In genomic region chr7:101164071-101164840, GRCh38 we compare ENCODE assay signal across 8 cellular contexts. TPM values are rescaled to one million over a fixed set of nuclear protein-coding genes. Genes with fewer than 3 reads are reported as not detected.
DNase-seq lines count a peak whose midpoint lies in the region; ATAC-seq and TF ChIP-seq lines count a peak whose summit lies in the region.

No MANE protein-coding gene starts in this region.

- TF ChIP-seq RAD21 in IMR-90 (IDR thresholded peaks at IDR 0.05; ENCODE audit: low read length) = no peak

- no peak for DNase-seq in CD4-positive, CD25-positive, alpha-beta regulatory T cell
- peak; percentile 65 for DNase-seq in IMR-90
- peak in 3 of 4 donors; percentile 28 to 46 (median 35) for DNase-seq in body of pancreas
- DNase-seq in left kidney (ENCODE audit: low read depth, low spot score) = peak; percentile 86
- no peak for DNase-seq in pons (ENCODE audit: low spot score)
- DNase-seq in activated CD8-positive, alpha-beta memory T cell treated with anti-CD3 and anti-CD28 coated beads for 24 hours = no peak
- no peak for DNase-seq in NCI-H2107 (lab: John Stamatoyannopoulos, UW)
- DNase-seq in activated CD8-positive, alpha-beta memory T cell treated with anti-CD3 and anti-CD28 coated beads, Interleukin-2, amount 10 ng/mL, durations not matched to agents 7 days and 5 days = no peak

- H3K27ac ChIP-seq in CD4-positive, CD25-positive, alpha-beta regulatory T cell (ENCODE audit: insufficient read depth, low read length, poor library complexity, severe bottlenecking) = no peak overlapping the region
- H3K27ac ChIP-seq in IMR-90 (ENCODE audit: insufficient read depth, low read length) (no peak overlapping the region), body of pancreas (no peak overlapping the region)

- peaks cover 39% of the 10 kb centered on the region for H3K4me1 ChIP-seq in CD4-positive, CD25-positive, alpha-beta regulatory T cell (ENCODE audit: control insufficient read depth, insufficient read depth, low read length, poor library complexity, severe bottlenecking)
- H3K4me1 ChIP-seq in IMR-90 (ENCODE audit: control insufficient read depth, insufficient read depth, low read length) = peaks cover 17% of the 10 kb centered on the region
- peaks cover 39% of the 10 kb centered on the region for H3K4me1 ChIP-seq in body of pancreas

- H3K79me1 ChIP-seq in IMR-90 (ENCODE audit: low read depth in 1 of 2, low read length in 2 of 2) = peaks cover 0 to 9% of the 10 kb centered on the region in 2 experiments; a peak in 1 of 4 replicates

- H2BK5ac ChIP-seq in IMR-90 (ENCODE audit: low read depth, low read length, poor library complexity, severe bottlenecking) = no peak overlapping the region

- 2% methylated on average over 29 of the region's 75 CpGs; no CpG with 5 or more reads in 1 of the 2 experiments for WGBS in IMR-90 (ENCODE audit: extremely low coverage in 2 of 2, insufficient read length in 1 of 2), 2 experiments
- 0 to 2% methylated on average over 2 to 75 of the region's 75 CpGs for WGBS in body of pancreas, 2 donors

- H3K23ac ChIP-seq in IMR-90 (ENCODE audit: low read depth, low read length) = no peak overlapping the region

- peak overlapping the region; percentile 82 for H3K4me2 ChIP-seq in IMR-90 (ENCODE audit: low read depth, low read length)

- no peak for TF ChIP-seq CTCF in IMR-90 (conservative IDR thresholded peaks at IDR 0.05; ENCODE audit: low read depth, low read length)
- no peak for TF ChIP-seq CTCF in body of pancreas (IDR thresholded peaks at IDR 0.05)

- H3K9me3 ChIP-seq in CD4-positive, CD25-positive, alpha-beta regulatory T cell (ENCODE audit: control insufficient read depth in 2 of 2, low read length in 2 of 2) = no peaks in the 10 kb centered on the region
- H3K9me3 ChIP-seq in IMR-90 (ENCODE audit: control insufficient read depth, insufficient read depth, low read length) = no peaks in the 10 kb centered on the region
- no peaks in the 10 kb centered on the region for H3K9me3 ChIP-seq in body of pancreas

- no peak overlapping the region for H2AFZ ChIP-seq in IMR-90 (replicated peaks; ENCODE audit: low read length, poor library complexity)

- peaks cover 4% of the 10 kb centered on the region for H3K36me3 Mint-ChIP-seq in CD4-positive, CD25-positive, alpha-beta regulatory T cell
- peaks cover 7% of the 10 kb centered on the region for H3K36me3 Mint-ChIP-seq in activated CD8-positive, alpha-beta memory T cell treated with anti-CD3 and anti-CD28 coated beads, Interleukin-2, amount 10 ng/mL, durations not matched to agents 7 days and 5 days

- no peak overlapping the region for H3K9ac ChIP-seq in IMR-90 (ENCODE audit: low read depth, low read length)

- in situ Hi-C loops in IMR-90 (cut with MboI; ENCODE audit: low sequenced_read_pairs) = no loop called here

- peak overlapping the region in 1 of 3 donors; percentile 60 for H3K27ac Mint-ChIP-seq in CD4-positive, CD25-positive, alpha-beta regulatory T cell
- no peak overlapping the region for H3K27ac Mint-ChIP-seq in activated CD8-positive, alpha-beta memory T cell treated with anti-CD3 and anti-CD28 coated beads, Interleukin-2, amount 10 ng/mL, durations not matched to agents 7 days and 5 days

- H2BK15ac ChIP-seq in IMR-90 (ENCODE audit: low read depth, low read length) = no peak overlapping the region

- intact Hi-C loops in IMR-90 (cut with micrococcal nuclease) = no loop called here
- intact Hi-C loops in body of pancreas (cut with DNase I) = no loop called here

- H3K27me3 ChIP-seq in CD4-positive, CD25-positive, alpha-beta regulatory T cell (ENCODE audit: control insufficient read depth, insufficient read depth, low read length) = peaks cover 31% of the 10 kb centered on the region
- H3K27me3 ChIP-seq in IMR-90 (ENCODE audit: control insufficient read depth, insufficient read depth, low read length) (peaks cover 22% of the 10 kb centered on the region; the same call in 1 of the 2 replicates), body of pancreas (peaks cover 0 to 47% of the 10 kb centered on the region in 2 donors)

- no peak overlapping the region for H4K8ac ChIP-seq in IMR-90 (ENCODE audit: low read depth in 2 of 2, low read length in 2 of 2)

- peaks cover 0 to 6% (median 0%) of the 10 kb centered on the region in 7 donors for H3K9me3 Mint-ChIP-seq in CD4-positive, CD25-positive, alpha-beta regulatory T cell
- H3K9me3 Mint-ChIP-seq in activated CD8-positive, alpha-beta memory T cell treated with anti-CD3 and anti-CD28 coated beads, Interleukin-2, amount 10 ng/mL, durations not matched to agents 7 days and 5 days (ENCODE audit: low read depth) = no peaks in the 10 kb centered on the region

- no peak for ATAC-seq in CD4-positive, CD25-positive, alpha-beta regulatory T cell (ENCODE audit: low read depth in 2 of 2)
- peak; percentile 54 for ATAC-seq in IMR-90 (ENCODE audit: low read depth)
- ATAC-seq in body of pancreas = peak; percentile 22
- no peak for ATAC-seq in activated CD8-positive, alpha-beta memory T cell treated with anti-CD3 and anti-CD28 coated beads, Interleukin-2, amount 10 ng/mL, durations not matched to agents 7 days and 5 days

- peaks cover 56% of the 10 kb centered on the region for H3K27me3 Mint-ChIP-seq in CD4-positive, CD25-positive, alpha-beta regulatory T cell
- peaks cover 52% of the 10 kb centered on the region for H3K27me3 Mint-ChIP-seq in activated CD8-positive, alpha-beta memory T cell treated with anti-CD3 and anti-CD28 coated beads, Interleukin-2, amount 10 ng/mL, durations not matched to agents 7 days and 5 days

- CTCF ChIA-PET in IMR-90 (lab: Yijun Ruan, JAX) = interaction anchor here (1.1 kb wide), 1 partner anchor 20 kb away, joined by 4 read pairs; no protein-coding TSS in a partner anchor
- CTCF ChIA-PET in activated CD8-positive, alpha-beta memory T cell treated with anti-CD3 and anti-CD28 coated beads, Interleukin-2, amount 10 ng/mL, durations not matched to agents 7 days and 5 days (lab: Charles Lee) = interaction anchor here (1.8 to 5.2 kb wide), 4 partner anchors 10 to 28 kb away, joined by 8 to 39 read pairs (median 15); no protein-coding TSS in a partner anchor

- TF ChIP-seq POLR2A in IMR-90 (IDR thresholded peaks at IDR 0.05; ENCODE audit: low read depth, low read length) (no peak), body of pancreas (IDR thresholded peaks at IDR 0.05) (no peak)

- no TSS peak for BruUV-seq in IMR-90 (replicated peaks; lab: Mats Ljungman, UMichigan)

- no peak overlapping the region for H3K4ac ChIP-seq in IMR-90 (ENCODE audit: low read depth, low read length)

- no peak overlapping the region for H2AK5ac ChIP-seq in IMR-90 (ENCODE audit: low read depth, low read length)

- H3K4me3 Mint-ChIP-seq in CD4-positive, CD25-positive, alpha-beta regulatory T cell = peak overlapping the region; percentile 43 to 79 (median 76)
- no peak overlapping the region for H3K4me3 Mint-ChIP-seq in activated CD8-positive, alpha-beta memory T cell treated with anti-CD3 and anti-CD28 coated beads, Interleukin-2, amount 10 ng/mL, durations not matched to agents 7 days and 5 days

- H3K18ac ChIP-seq in IMR-90 (ENCODE audit: low read depth, low read length) = no peak overlapping the region

- H3K36me3 ChIP-seq in CD4-positive, CD25-positive, alpha-beta regulatory T cell (ENCODE audit: control insufficient read depth, insufficient read depth, low read length) = no peaks in the 10 kb centered on the region
- peaks cover 8% of the 10 kb centered on the region for H3K36me3 ChIP-seq in IMR-90 (ENCODE audit: control insufficient read depth, insufficient read depth, low read length)
- H3K36me3 ChIP-seq in body of pancreas (replicated peaks in 1 of 2; ENCODE audit: insufficient read depth in 1 of 2, low read depth in 2 of 2) = no peaks in the 10 kb centered on the region

- H2BK20ac ChIP-seq in IMR-90 (ENCODE audit: low read depth, low read length) = no peak overlapping the region

- H4K20me1 ChIP-seq in IMR-90 (ENCODE audit: insufficient read depth, low read length) = peaks cover 21% of the 10 kb centered on the region

- peaks cover 12% of the 10 kb centered on the region for H3K9me1 ChIP-seq in IMR-90 (ENCODE audit: insufficient read depth, low read length)

- no peak overlapping the region for H3K56ac ChIP-seq in IMR-90 (ENCODE audit: extremely low read depth, insufficient read depth, low read length)

- H2AK9ac ChIP-seq in IMR-90 (replicated peaks; ENCODE audit: low read depth, low read length, poor library complexity) = no peak overlapping the region

- POLR2A ChIA-PET in IMR-90 (lab: Charles Lee; ENCODE audit: unreplicated experiment) = interaction anchor here (1.2 kb wide), 1 partner anchor 10 kb away, joined by 3 read pairs; no protein-coding TSS in a partner anchor

- H3K4me3 ChIP-seq in CD4-positive, CD25-positive, alpha-beta regulatory T cell (ENCODE audit: low read depth, low read length) = no peak overlapping the region
- 0 out of 2 replicates have a peak overlapping the region, but pooled peaks have one; percentile 45 for H3K4me3 ChIP-seq in IMR-90 (ENCODE audit: insufficient read depth, low read depth, low read length)
- no peak overlapping the region for H3K4me3 ChIP-seq in body of pancreas

- no peak overlapping the region for H2BK120ac ChIP-seq in IMR-90 (ENCODE audit: low read depth, low read length)

- peaks cover 3 to 45% (median 25%) of the 10 kb centered on the region in 4 donors for H3K4me1 Mint-ChIP-seq in CD4-positive, CD25-positive, alpha-beta regulatory T cell
- H3K4me1 Mint-ChIP-seq in activated CD8-positive, alpha-beta memory T cell treated with anti-CD3 and anti-CD28 coated beads, Interleukin-2, amount 10 ng/mL, durations not matched to agents 7 days and 5 days = peaks cover 31% of the 10 kb centered on the region

- no peak overlapping the region for H3K14ac ChIP-seq in IMR-90 (replicated peaks; ENCODE audit: low read depth, low read length)

- H4K91ac ChIP-seq in IMR-90 (ENCODE audit: insufficient read depth, low read depth, low read length) = no peak overlapping the region

- H4K5ac ChIP-seq in IMR-90 (ENCODE audit: low read depth, low read length) = no peak overlapping the region

- dilution Hi-C loops in IMR-90 (cut with HindIII; ENCODE audit: low sequenced_read_pairs, unreplicated experiment) = no loop called here

RNA-seq across cellular contexts. Expression of gene VGF, which starts 1.1 kb away (rescaled TPM):
- not detected for total RNA-seq in CD4-positive, CD25-positive, alpha-beta regulatory T cell
- polyA plus RNA-seq in CD4-positive, CD25-positive, alpha-beta regulatory T cell = not detected
- total RNA-seq in IMR-90 (2012; rRNA removed) = 0.18 and 0.28 TPM in 2 replicates
- 0.50 and 0.59 TPM in 2 replicates for polyA plus RNA-seq in IMR-90 (2012; rRNA removed)
- polyA plus RNA-seq in IMR-90 (2012; cell fraction: cytosol; rRNA removed) = 0.64 and 0.82 TPM in 2 replicates
- polyA plus RNA-seq in IMR-90 (2012; cell fraction: nucleus; rRNA removed; ENCODE audit: low replicate concordance) = 0.36 and 0.83 TPM in 2 replicates
- 1 to 10 TPM; 3.0 to 4.9 TPM for total RNA-seq in body of pancreas
- under 1 TPM; 0.44 to 0.66 TPM for total RNA-seq in activated CD8-positive, alpha-beta memory T cell treated with anti-CD3 and anti-CD28 coated beads, Interleukin-2, amount 10 ng/mL, durations not matched to agents 7 days and 5 days

RNA-seq across cellular contexts. Expression of gene AP1S1, which starts 10.0 kb away (rescaled TPM):
- 14.5 TPM for total RNA-seq in CD4-positive, CD25-positive, alpha-beta regulatory T cell
- polyA plus RNA-seq in CD4-positive, CD25-positive, alpha-beta regulatory T cell = 1 to 10 TPM; 5.4 to 8.8 (median 6.3) TPM
- total RNA-seq in IMR-90 (2012; rRNA removed) = 233 and 295 TPM in 2 replicates
- 178 and 187 TPM in 2 replicates for polyA plus RNA-seq in IMR-90 (2012; rRNA removed)
- polyA plus RNA-seq in IMR-90 (2012; cell fraction: cytosol; rRNA removed) = 282 and 325 TPM in 2 replicates
- 110 and 121 TPM in 2 replicates for polyA plus RNA-seq in IMR-90 (2012; cell fraction: nucleus; rRNA removed; ENCODE audit: low replicate concordance)
- total RNA-seq in body of pancreas = 10 to 100 TPM; 12.2 to 23.6 TPM
- 10 to 100 TPM; 49.9 to 51.7 TPM for total RNA-seq in activated CD8-positive, alpha-beta memory T cell treated with anti-CD3 and anti-CD28 coated beads, Interleukin-2, amount 10 ng/mL, durations not matched to agents 7 days and 5 days

RNA-seq across cellular contexts. Expression of gene NAT16, which starts 15.8 kb away (rescaled TPM):
- not detected for total RNA-seq in CD4-positive, CD25-positive, alpha-beta regulatory T cell
- not detected for polyA plus RNA-seq in CD4-positive, CD25-positive, alpha-beta regulatory T cell
- total RNA-seq in IMR-90 (2012; rRNA removed) = not detected in 2 replicates
- polyA plus RNA-seq in IMR-90 (2012; rRNA removed) = 0.03 and 0.05 TPM in 2 replicates
- polyA plus RNA-seq in IMR-90 (2012; cell fraction: cytosol; rRNA removed) = 0.02 and 0.04 TPM in 2 replicates
- 0.25 and 0.53 TPM in 2 replicates for polyA plus RNA-seq in IMR-90 (2012; cell fraction: nucleus; rRNA removed; ENCODE audit: low replicate concordance)
- under 1 TPM in 1 of 2 donors, not detected in 1; 0.26 TPM for total RNA-seq in body of pancreas
- not detected for total RNA-seq in activated CD8-positive, alpha-beta memory T cell treated with anti-CD3 and anti-CD28 coated beads, Interleukin-2, amount 10 ng/mL, durations not matched to agents 7 days and 5 days

RNA-seq across cellular contexts. Expression of gene MOGAT3, which starts 36.6 kb away (rescaled TPM):
- total RNA-seq in CD4-positive, CD25-positive, alpha-beta regulatory T cell = not detected
- not detected for polyA plus RNA-seq in CD4-positive, CD25-positive, alpha-beta regulatory T cell
- total RNA-seq in IMR-90 (2012; rRNA removed) (not detected in 2 replicates), body of pancreas (not detected)
- polyA plus RNA-seq in IMR-90 (2012; rRNA removed) = not detected in 2 replicates
- not detected in 2 replicates for polyA plus RNA-seq in IMR-90 (2012; cell fraction: cytosol; rRNA removed)
- not detected in 2 replicates for polyA plus RNA-seq in IMR-90 (2012; cell fraction: nucleus; rRNA removed; ENCODE audit: low replicate concordance)
- not detected for total RNA-seq in activated CD8-positive, alpha-beta memory T cell treated with anti-CD3 and anti-CD28 coated beads, Interleukin-2, amount 10 ng/mL, durations not matched to agents 7 days and 5 days

RNA-seq across cellular contexts. Expression of gene SERPINE1, which starts 37.4 kb away (rescaled TPM):
- total RNA-seq in CD4-positive, CD25-positive, alpha-beta regulatory T cell = 0.39 TPM
- polyA plus RNA-seq in CD4-positive, CD25-positive, alpha-beta regulatory T cell = not detected
- total RNA-seq in IMR-90 (2012; rRNA removed) (1,441 and 1,485 TPM in 2 replicates), body of pancreas (10 to 100 TPM; 20.2 to 36.3 TPM)
- polyA plus RNA-seq in IMR-90 (2012; rRNA removed) = 2,783 and 2,870 TPM in 2 replicates
- 1,325 and 1,597 TPM in 2 replicates for polyA plus RNA-seq in IMR-90 (2012; cell fraction: cytosol; rRNA removed)
- 924 and 1,074 TPM in 2 replicates for polyA plus RNA-seq in IMR-90 (2012; cell fraction: nucleus; rRNA removed; ENCODE audit: low replicate concordance)
- total RNA-seq in activated CD8-positive, alpha-beta memory T cell treated with anti-CD3 and anti-CD28 coated beads, Interleukin-2, amount 10 ng/mL, durations not matched to agents 7 days and 5 days = 1 to 10 TPM in 1 of 2 experiments, under 1 TPM in 1; 0.29 to 1.2 TPM

Comparison
In these comparisons a context has a peak if more than half of its experiments do, and no peak if none do; other contexts are left out.
1. ATAC-seq: peak in IMR-90 (single experiment) and body of pancreas (single experiment); none in CD4-positive, CD25-positive, alpha-beta regulatory T cell (0 of 2) and activated CD8-positive, alpha-beta memory T cell treated with anti-CD3 and anti-CD28 coated beads, Interleukin-2, amount 10 ng/mL, durations not matched to agents 7 days and 5 days (single experiment).
2. DNase-seq: peak in IMR-90 (single experiment), body of pancreas (3 of 4) and left kidney (single experiment); none in CD4-positive, CD25-positive, alpha-beta regulatory T cell (0 of 3), pons (single experiment), activated CD8-positive, alpha-beta memory T cell treated with anti-CD3 and anti-CD28 coated beads for 24 hours (single experiment), NCI-H2107 (single experiment) and activated CD8-positive, alpha-beta memory T cell treated with anti-CD3 and anti-CD28 coated beads, Interleukin-2, amount 10 ng/mL, durations not matched to agents 7 days and 5 days (single experiment).